In genomic region chr10:46567151-46567550, GRCh38 we compare ENCODE assay signal across 12 cellular contexts. TPM values are rescaled to one million over a fixed set of nuclear protein-coding genes. Genes with fewer than 3 reads are reported as not detected.
DNase-seq lines count a peak whose midpoint lies in the region; ATAC-seq and TF ChIP-seq lines count a peak whose summit lies in the region.
"Not testable (repeated sequence)": the region's sequence is repeated elsewhere in the genome, so short reads cannot be mapped to it uniquely, and the experiment has no call there.
"Had no signal": no experiment of that assay in that cellular context is flagged by ENCODE, and none has a peak within 500 bp of the region (broad histone marks: within the 10 kb centered on the region; RNA-seq: fewer than 3 reads in every experiment).

No MANE protein-coding gene starts in this region.

- WGBS in IMR-90 (ENCODE audit: extremely low coverage in 2 of 2, insufficient read length in 1 of 2), 2 experiments = no CpG with 5 or more reads among the region's 9 CpGs
- WGBS in spleen, 5 donors = 85 to 100% (median 96%) methylated on average over 2 to 4 of the region's 9 CpGs; no CpG with 5 or more reads in 1 of the 5 donors

- not testable (repeated sequence) for H4K5ac ChIP-seq in IMR-90 (ENCODE audit: low read depth, low read length)

- H2BK20ac ChIP-seq in IMR-90 (ENCODE audit: low read depth, low read length) = not testable (repeated sequence)

- dilution Hi-C loops in IMR-90 (cut with HindIII; ENCODE audit: low sequenced_read_pairs, unreplicated experiment) = not testable (repeated sequence)

- H3K4me3 ChIP-seq in IMR-90 (ENCODE audit: insufficient read depth, low read depth, low read length); spleen: not testable (repeated sequence)

- not testable (repeated sequence) for H2BK15ac ChIP-seq in IMR-90 (ENCODE audit: low read depth, low read length)

- not testable (repeated sequence) for H4K91ac ChIP-seq in IMR-90 (ENCODE audit: insufficient read depth, low read depth, low read length)

- in situ Hi-C loops in IMR-90 (cut with MboI; ENCODE audit: low sequenced_read_pairs) = not testable (repeated sequence)

- H2AK9ac ChIP-seq in IMR-90 (replicated peaks; ENCODE audit: low read depth, low read length, poor library complexity) = not testable (repeated sequence)

- not testable (repeated sequence) for H2AFZ ChIP-seq in IMR-90 (replicated peaks; ENCODE audit: low read length, poor library complexity)

- CTCF ChIA-PET in IMR-90 (lab: Yijun Ruan, JAX) = not testable (repeated sequence)

- not testable (repeated sequence) for H3K9me3 Mint-ChIP-seq in natural killer cell treated with Interleukin-12 subunit alpha and Interleukin-12 subunit beta and Interleukin-15 and Interleukin-18, amount 100 ng/mL, for 72 hours

- H3K9me3 ChIP-seq in IMR-90 (ENCODE audit: control insufficient read depth, insufficient read depth, low read length); spleen: not testable (repeated sequence)

- not testable (repeated sequence) for TF ChIP-seq CTCF in IMR-90 (conservative IDR thresholded peaks at IDR 0.05; ENCODE audit: low read depth, low read length); spleen (IDR thresholded peaks at IDR 0.05 in 8 of 11, conservative IDR thresholded peaks at IDR 0.05 in 3 of 11)

- H3K27ac ChIP-seq in IMR-90 (ENCODE audit: insufficient read depth, low read length); spleen: not testable (repeated sequence)

- TF ChIP-seq RAD21 in IMR-90 (IDR thresholded peaks at IDR 0.05; ENCODE audit: low read length) = not testable (repeated sequence)

- intact Hi-C loops in IMR-90 (cut with micrococcal nuclease); cardiac septum (cut with DNase I); spleen (cut with DNase I; ENCODE audit: low total_unique reads): not testable (repeated sequence)

- H3K4me1 ChIP-seq in IMR-90 (ENCODE audit: control insufficient read depth, insufficient read depth, low read length); spleen: not testable (repeated sequence)

- not testable (repeated sequence) for H3K4ac ChIP-seq in IMR-90 (ENCODE audit: low read depth, low read length)

- not testable (repeated sequence) for H3K4me1 Mint-ChIP-seq in natural killer cell treated with Interleukin-12 subunit alpha and Interleukin-12 subunit beta and Interleukin-15 and Interleukin-18, amount 100 ng/mL, for 72 hours (ENCODE audit: low read depth in 2 of 2)

- not testable (repeated sequence) for H3K23ac ChIP-seq in IMR-90 (ENCODE audit: low read depth, low read length)

- TF ChIP-seq POLR2A in IMR-90 (IDR thresholded peaks at IDR 0.05; ENCODE audit: low read depth, low read length); spleen (IDR thresholded peaks at IDR 0.05): not testable (repeated sequence)

- BruUV-seq in IMR-90 (replicated peaks; lab: Mats Ljungman, UMichigan) = not testable (repeated sequence)

- not testable (repeated sequence) for H3K14ac ChIP-seq in IMR-90 (replicated peaks; ENCODE audit: low read depth, low read length)

- H3K27me3 Mint-ChIP-seq in natural killer cell treated with Interleukin-12 subunit alpha and Interleukin-12 subunit beta and Interleukin-15 and Interleukin-18, amount 100 ng/mL, for 72 hours = not testable (repeated sequence)

- POLR2A ChIA-PET in IMR-90 (lab: Charles Lee; ENCODE audit: unreplicated experiment) = not testable (repeated sequence)

- not testable (repeated sequence) for H3K56ac ChIP-seq in IMR-90 (ENCODE audit: extremely low read depth, insufficient read depth, low read length)

- not testable (repeated sequence) for H3K9me1 ChIP-seq in IMR-90 (ENCODE audit: insufficient read depth, low read length)

- not testable (repeated sequence) for H3K9ac ChIP-seq in IMR-90 (ENCODE audit: low read depth, low read length)

- H2BK5ac ChIP-seq in IMR-90 (ENCODE audit: low read depth, low read length, poor library complexity, severe bottlenecking) = not testable (repeated sequence)

- DNase-seq in IMR-90; natural killer cell treated with Interleukin-12 subunit alpha and Interleukin-12 subunit beta and Interleukin-15 and Interleukin-18, amount 100 ng/mL, for 72 hours (ENCODE audit: low spot score): not testable (repeated sequence)
- DNase-seq in cardiac septum (ENCODE audit: low spot score) (peak; percentile 55), spleen (peak; percentile 61)

- not testable (repeated sequence) for H3K36me3 ChIP-seq in IMR-90 (ENCODE audit: control insufficient read depth, insufficient read depth, low read length); spleen

- H3K4me2 ChIP-seq in IMR-90 (ENCODE audit: low read depth, low read length) = not testable (repeated sequence)

- H4K20me1 ChIP-seq in IMR-90 (ENCODE audit: insufficient read depth, low read length) = not testable (repeated sequence)

- not testable (repeated sequence) for H3K79me1 ChIP-seq in IMR-90 (ENCODE audit: low read depth in 1 of 2, low read length in 2 of 2)

- 0 out of 2 replicates have a peak, but pooled peaks have one; percentile 15 for ATAC-seq in IMR-90 (ENCODE audit: low read depth)
- ATAC-seq in natural killer cell treated with Interleukin-12 subunit alpha and Interleukin-12 subunit beta and Interleukin-15 and Interleukin-18, amount 100 ng/mL, for 72 hours = peak; percentile 15 to 55

- H3K18ac ChIP-seq in IMR-90 (ENCODE audit: low read depth, low read length) = not testable (repeated sequence)

- not testable (repeated sequence) for H3K27me3 ChIP-seq in IMR-90 (ENCODE audit: control insufficient read depth, insufficient read depth, low read length); spleen (replicated peaks in 1 of 7)

- H2BK120ac ChIP-seq in IMR-90 (ENCODE audit: low read depth, low read length) = not testable (repeated sequence)

- not testable (repeated sequence) for H3K4me3 Mint-ChIP-seq in natural killer cell treated with Interleukin-12 subunit alpha and Interleukin-12 subunit beta and Interleukin-15 and Interleukin-18, amount 100 ng/mL, for 72 hours

- not testable (repeated sequence) for H2AK5ac ChIP-seq in IMR-90 (ENCODE audit: low read depth, low read length)

- H4K8ac ChIP-seq in IMR-90 (ENCODE audit: low read depth in 2 of 2, low read length in 2 of 2) = not testable (repeated sequence)

- H3K36me3 Mint-ChIP-seq in natural killer cell treated with Interleukin-12 subunit alpha and Interleukin-12 subunit beta and Interleukin-15 and Interleukin-18, amount 100 ng/mL, for 72 hours = not testable (repeated sequence)

- not testable (repeated sequence) for H3K27ac Mint-ChIP-seq in natural killer cell treated with Interleukin-12 subunit alpha and Interleukin-12 subunit beta and Interleukin-15 and Interleukin-18, amount 100 ng/mL, for 72 hours

RNA-seq across cellular contexts. Expression of gene GPRIN2, which starts 10.7 kb away (rescaled TPM):
- total RNA-seq in IMR-90 (2012; rRNA removed) (under 0.01 TPM in 1 of 2 replicates, not detected in the other), cardiac septum (not detected), spleen (not detected)
- polyA plus RNA-seq in IMR-90 (2012; rRNA removed) (not detected in 2 replicates), spleen (not detected)
- polyA plus RNA-seq in IMR-90 (2012; cell fraction: cytosol; rRNA removed) = not detected in 2 replicates
- polyA plus RNA-seq in IMR-90 (2012; cell fraction: nucleus; rRNA removed; ENCODE audit: low replicate concordance) = 0.11 and 0.37 TPM in 2 replicates
- total RNA-seq in natural killer cell treated with Interleukin-12 subunit alpha and Interleukin-12 subunit beta and Interleukin-15 and Interleukin-18, amount 100 ng/mL, for 72 hours = not detected
- total RNA-seq: A673; CD4-positive, alpha-beta memory T cell; CD4-positive, CD25-positive, alpha-beta regulatory T cell; CD8-positive, alpha-beta memory T cell; G401 had no signal
- polyA plus RNA-seq: AG04450; CD14-positive monocyte; CD4-positive, alpha-beta memory T cell; CD4-positive, CD25-positive, alpha-beta regulatory T cell; CD8-positive, alpha-beta memory T cell; GM12878 had no signal

RNA-seq across cellular contexts. Expression of gene SYT15, which starts 11.8 kb away (rescaled TPM):
- total RNA-seq in IMR-90 (2012; rRNA removed) = 0.54 and 1.1 TPM in 2 replicates
- polyA plus RNA-seq in IMR-90 (2012; rRNA removed) = 0.42 and 0.68 TPM in 2 replicates
- polyA plus RNA-seq in IMR-90 (2012; cell fraction: cytosol; rRNA removed) = 0.09 and 0.25 TPM in 2 replicates
- polyA plus RNA-seq in IMR-90 (2012; cell fraction: nucleus; rRNA removed; ENCODE audit: low replicate concordance) = 0.41 and 0.94 TPM in 2 replicates
- total RNA-seq in cardiac septum = 6.7 TPM
- total RNA-seq in natural killer cell treated with Interleukin-12 subunit alpha and Interleukin-12 subunit beta and Interleukin-15 and Interleukin-18, amount 100 ng/mL, for 72 hours = 1 to 10 TPM in 1 of 2 donors, under 1 TPM in 1; 0.81 to 1.9 TPM
- total RNA-seq in spleen = 1 to 10 TPM in 6 of 7 donors, under 1 TPM in 1; 0.92 to 8.4 (median 3.2) TPM
- polyA plus RNA-seq in spleen = 1 to 10 TPM in 2 of 3 donors, under 1 TPM in 1; 0.20 to 1.5 (median 1.0) TPM
- total RNA-seq: G401 had no signal
